Comparison of ENCODE assay signal across 21 cellular contexts in the genomic region with DNA sequence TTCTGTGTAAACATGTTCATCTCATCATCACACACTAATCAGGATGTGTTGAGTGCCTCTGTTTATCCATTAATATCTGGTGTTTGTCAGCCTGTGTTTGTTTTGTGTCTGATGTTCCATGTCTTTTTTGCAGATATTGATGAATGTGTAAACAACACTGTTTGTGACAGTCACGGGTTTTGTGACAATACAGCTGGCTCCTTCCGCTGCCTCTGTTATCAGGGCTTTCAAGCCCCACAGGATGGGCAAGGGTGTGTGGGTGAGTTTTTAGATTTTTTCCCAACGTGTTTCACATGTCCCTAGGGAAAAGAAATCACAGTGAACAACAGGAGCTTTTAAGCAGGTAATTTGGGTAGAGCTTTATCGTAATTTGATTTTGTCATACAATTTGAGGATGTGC.
"Had no signal": no experiment of that assay in that cellular context is flagged by ENCODE, and none has a peak within 500 bp of the region (broad histone marks: within the 10 kb centered on the region; RNA-seq: fewer than 3 reads in every experiment).

No MANE protein-coding gene starts in this region.

- H3K36me3 ChIP-seq: breast epithelium, esophagus squamous epithelium, gastrocnemius medialis, neural progenitor cell, upper lobe of right lung had no signal

- H3K36me3 Mint-ChIP-seq: activated naive CD8-positive, alpha-beta T cell treated with anti-CD3 and anti-CD28 coated beads for 36 hours; naive thymus-derived CD8-positive, alpha-beta T cell; neural progenitor cell had no signal

- H3K4me1 Mint-ChIP-seq: mesothelial cell of epicardium, neural progenitor cell had no signal

- H3K27me3 ChIP-seq: breast epithelium, esophagus squamous epithelium, gastrocnemius medialis, neural progenitor cell, sigmoid colon, upper lobe of right lung had no signal

- H2AFZ ChIP-seq: neural progenitor cell had no signal

- H3K4me3 ChIP-seq: breast epithelium, esophagus squamous epithelium, gastrocnemius medialis, left ventricle myocardium inferior, neural progenitor cell, sigmoid colon, smooth muscle cell, upper lobe of right lung had no signal

- H3K9ac ChIP-seq: neural progenitor cell had no signal

- H3K9me3 ChIP-seq: breast epithelium, esophagus squamous epithelium, gastrocnemius medialis, left ventricle myocardium inferior, sigmoid colon, upper lobe of right lung had no signal

- H3K4me3 Mint-ChIP-seq: activated naive CD8-positive, alpha-beta T cell treated with anti-CD3 and anti-CD28 coated beads for 36 hours; central memory CD8-positive, alpha-beta T cell; mesothelial cell of epicardium; neural progenitor cell had no signal

- ATAC-seq: upper lobe of right lung had no signal

- DNase-seq: activated naive CD4-positive, alpha-beta T cell treated with Interleukin-2 at 50 U/mL for 16 hours; activated naive CD8-positive, alpha-beta T cell treated with anti-CD3 and anti-CD28 coated beads for 36 hours; activated T-cell treated with anti-CD3 and anti-CD28 coated beads, Interleukin-2, amount 50 U/mL, for 1 hour; esophagus squamous epithelium; gastrocnemius medialis; hypothalamus; left ventricle myocardium inferior; mammary epithelial cell; naive thymus-derived CD8-positive, alpha-beta T cell; posterior cingulate gyrus; sigmoid colon; stimulated activated CD4-positive, alpha-beta T cell treated with anti-CD3 and anti-CD28 coated beads, Interleukin-2, amount 100 ng/mL, for 48 hours; stimulated activated naive CD4-positive, alpha-beta T cell; upper lobe of right lung had no signal

- H3K9me3 Mint-ChIP-seq: activated naive CD8-positive, alpha-beta T cell treated with anti-CD3 and anti-CD28 coated beads for 36 hours; central memory CD8-positive, alpha-beta T cell; mesothelial cell of epicardium; naive thymus-derived CD8-positive, alpha-beta T cell; neural progenitor cell had no signal

- H3K27ac Mint-ChIP-seq: activated naive CD8-positive, alpha-beta T cell treated with anti-CD3 and anti-CD28 coated beads for 36 hours; mesothelial cell of epicardium; naive thymus-derived CD8-positive, alpha-beta T cell; neural progenitor cell had no signal

- H3K4me1 ChIP-seq: breast epithelium, gastrocnemius medialis, neural progenitor cell, sigmoid colon, upper lobe of right lung had no signal

- H3K27ac ChIP-seq: breast epithelium, esophagus squamous epithelium, left ventricle myocardium inferior, neural progenitor cell, sigmoid colon, upper lobe of right lung had no signal

- FAIRE-seq: colon, TTC549 had no signal

- H3K4me2 ChIP-seq: neural progenitor cell, smooth muscle cell had no signal
